Comparison of ENCODE assay signal across 8 cellular contexts in the genomic region with DNA sequence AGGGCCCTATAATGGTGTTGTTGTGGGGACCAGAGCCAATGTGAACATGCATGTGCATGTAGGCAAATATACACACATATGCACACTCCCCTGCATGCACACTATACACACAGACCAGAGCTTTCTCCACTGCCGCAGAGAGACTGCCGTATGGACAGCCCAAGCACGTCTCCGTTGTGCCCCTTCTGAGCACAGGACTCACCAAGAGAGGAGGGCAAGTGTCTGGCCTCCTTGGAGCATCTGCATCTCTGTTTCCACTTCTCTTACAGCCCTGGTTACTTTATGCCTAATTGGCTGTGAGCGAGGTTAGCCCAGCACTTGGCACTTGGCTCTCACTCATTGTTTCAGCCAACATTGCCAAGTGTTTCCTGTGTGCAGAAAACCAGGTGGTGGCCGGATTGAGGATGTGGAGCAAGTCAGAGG. TPM values are rescaled to one million over a fixed set of nuclear protein-coding genes. Genes with fewer than 3 reads are reported as not detected.
A peak's percentile ranks its signal among the peaks of the same experiment; 100 is the strongest.
DNase-seq lines count a peak whose midpoint lies in the region; ATAC-seq and TF ChIP-seq lines count a peak whose summit lies in the region.

No MANE protein-coding gene starts in this region.

- peaks cover 89% of the 10 kb centered on the region for H3K4me1 Mint-ChIP-seq in stimulated activated naive CD8-positive, alpha-beta T cell treated with anti-CD3 and anti-CD28 coated beads, Interleukin-15, Interleukin-2, amounts not matched to agents 100 ng/mL and 50 ng/mL, for 24 hours (ENCODE audit: low read depth)
- H3K4me1 Mint-ChIP-seq in activated naive CD8-positive, alpha-beta T cell (ENCODE audit: low read depth) = peaks cover 70% of the 10 kb centered on the region
- H3K4me1 Mint-ChIP-seq in glutamatergic neuron (ENCODE audit: low read depth, unreplicated experiment) = no peaks in the 10 kb centered on the region

- peak overlapping the region; percentile 97 for H3K27ac Mint-ChIP-seq in stimulated activated naive CD8-positive, alpha-beta T cell treated with anti-CD3 and anti-CD28 coated beads, Interleukin-15, Interleukin-2, amounts not matched to agents 100 ng/mL and 50 ng/mL, for 24 hours
- H3K27ac Mint-ChIP-seq in activated naive CD8-positive, alpha-beta T cell = peak overlapping the region; percentile 75
- H3K27ac Mint-ChIP-seq in glutamatergic neuron (ENCODE audit: unreplicated experiment) = no peak overlapping the region

- peak overlapping the region; percentile 83 for H3K4me3 Mint-ChIP-seq in stimulated activated naive CD8-positive, alpha-beta T cell treated with anti-CD3 and anti-CD28 coated beads, Interleukin-15, Interleukin-2, amounts not matched to agents 100 ng/mL and 50 ng/mL, for 24 hours
- H3K4me3 Mint-ChIP-seq in activated naive CD8-positive, alpha-beta T cell = peak overlapping the region; percentile 60
- H3K4me3 Mint-ChIP-seq in glutamatergic neuron (ENCODE audit: unreplicated experiment) = no peak overlapping the region

- no peaks in the 10 kb centered on the region for H3K27me3 Mint-ChIP-seq in stimulated activated naive CD8-positive, alpha-beta T cell treated with anti-CD3 and anti-CD28 coated beads, Interleukin-15, Interleukin-2, amounts not matched to agents 100 ng/mL and 50 ng/mL, for 24 hours
- no peaks in the 10 kb centered on the region for H3K27me3 Mint-ChIP-seq in activated naive CD8-positive, alpha-beta T cell
- H3K27me3 Mint-ChIP-seq in glutamatergic neuron (ENCODE audit: unreplicated experiment) = no peaks in the 10 kb centered on the region

- no peak for ATAC-seq in stimulated activated naive CD8-positive, alpha-beta T cell treated with anti-CD3 and anti-CD28 coated beads, Interleukin-15, Interleukin-2, amounts not matched to agents 100 U/mL and 50 U/mL, for 24 hours
- peak; percentile 14 for ATAC-seq in HG03135 (IDR thresholded peaks at IDR 0.05; ENCODE audit: unreplicated experiment)

- no peaks in the 10 kb centered on the region for H3K36me3 Mint-ChIP-seq in stimulated activated naive CD8-positive, alpha-beta T cell treated with anti-CD3 and anti-CD28 coated beads, Interleukin-15, Interleukin-2, amounts not matched to agents 100 ng/mL and 50 ng/mL, for 24 hours (ENCODE audit: low read depth)
- H3K36me3 Mint-ChIP-seq in activated naive CD8-positive, alpha-beta T cell = no peaks in the 10 kb centered on the region
- no peaks in the 10 kb centered on the region for H3K36me3 Mint-ChIP-seq in glutamatergic neuron (ENCODE audit: unreplicated experiment)

- no peaks in the 10 kb centered on the region for H3K9me3 Mint-ChIP-seq in stimulated activated naive CD8-positive, alpha-beta T cell treated with anti-CD3 and anti-CD28 coated beads, Interleukin-15, Interleukin-2, amounts not matched to agents 100 ng/mL and 50 ng/mL, for 24 hours
- H3K9me3 Mint-ChIP-seq in activated naive CD8-positive, alpha-beta T cell (ENCODE audit: low read depth) = no peaks in the 10 kb centered on the region
- H3K9me3 Mint-ChIP-seq in glutamatergic neuron (ENCODE audit: unreplicated experiment) = no peaks in the 10 kb centered on the region

- DNase-seq in stimulated activated naive CD8-positive, alpha-beta T cell treated with anti-CD3 and anti-CD28 coated beads, Interleukin-15, Interleukin-2, amounts not matched to agents 100 U/mL and 50 U/mL, for 24 hours = no peak
- DNase-seq in NK-92 (lab: John Stamatoyannopoulos, UW; ENCODE audit: unreplicated experiment) = no peak
- DNase-seq in KG1 (lab: John Stamatoyannopoulos, UW) = no peak
- no peak for DNase-seq in glutamatergic neuron
- DNase-seq in NCI-H1930 (lab: John Stamatoyannopoulos, UW) = no peak

- TF ChIP-seq CTCF in glutamatergic neuron (IDR thresholded peaks at IDR 0.05; ENCODE audit: partially characterized antibody, unreplicated experiment) = no peak

RNA-seq across cellular contexts. Expression of a gene that starts 30.4 kb away (rescaled TPM):
- not detected for total RNA-seq in glutamatergic neuron (ENCODE audit: unreplicated experiment)

RNA-seq across cellular contexts. Expression of a gene that starts 43.5 kb away (rescaled TPM):
- not detected for total RNA-seq in glutamatergic neuron (ENCODE audit: unreplicated experiment)
